In genomic region chr5:7629559-7629958, GRCh38 we compare ENCODE assay signal across 20 cellular contexts.
A peak's percentile ranks its signal among the peaks of the same experiment; 100 is the strongest.
DNase-seq lines count a peak whose midpoint lies in the region; FAIRE-seq lines count a peak whose summit lies in the region.
"Had no signal": no experiment of that assay in that cellular context is flagged by ENCODE, and none has a peak within 500 bp of the region (broad histone marks: within the 10 kb centered on the region; RNA-seq: fewer than 3 reads in every experiment).

No MANE protein-coding gene starts in this region.

- FAIRE-seq in HTR-8/SVneo (lab: Jason Lieb, UNC): no peak

- DNase-seq in NCI-H128 (lab: John Stamatoyannopoulos, UW; ENCODE audit: unreplicated experiment): peak; percentile 71
- DNase-seq in NCI-H2107 (lab: John Stamatoyannopoulos, UW): peak; percentile 59
- peak; percentile 50 for DNase-seq in NCI-H748 treated with DMSO at 0.1 percent for 48 hours (lab: John Stamatoyannopoulos, UW)
- no peak for DNase-seq in activated CD4-positive, alpha-beta T cell treated with anti-CD3 and anti-CD28 coated beads, Interleukin-2, amount 50 U/mL, for 1 hour
- DNase-seq in activated CD8-positive, alpha-beta memory T cell treated with anti-CD3 and anti-CD28 coated beads, Interleukin-2, amount 50 U/mL, for 48 hours: no peak
- DNase-seq in HTR-8/SVneo (ENCODE audit: insufficient read length, low spot score): no peak
- DNase-seq in islet precursor cell: no peak
- DNase-seq: activated CD8-positive, alpha-beta memory T cell treated with anti-CD3 and anti-CD28 coated beads for 24 hours; activated T-cell treated with anti-CD3 and anti-CD28 coated beads, Interleukin-2, amount 50 U/mL, for 48 hours; CD8-positive, alpha-beta memory T cell; cerebellar nuclear complex; foreskin fibroblast; H9; hippocampal formation; Karpas-422; mammary epithelial cell; NCI-H1048; nucleus accumbens; stimulated activated naive CD8-positive, alpha-beta T cell treated with anti-CD3 and anti-CD28 coated beads, Interleukin-15, Interleukin-2, amounts not matched to agents 100 U/mL and 50 U/mL, for 24 hours; tibial artery had no signal

Comparison
In these comparisons a context has a peak if more than half of its experiments do, and no peak if none do; other contexts are left out.
1. DNase-seq: peak in NCI-H128 (single experiment), NCI-H2107 (single experiment) and NCI-H748 treated with DMSO at 0.1 percent for 48 hours (single experiment); none in activated CD4-positive, alpha-beta T cell treated with anti-CD3 and anti-CD28 coated beads, Interleukin-2, amount 50 U/mL, for 1 hour (single experiment), activated CD8-positive, alpha-beta memory T cell treated with anti-CD3 and anti-CD28 coated beads, Interleukin-2, amount 50 U/mL, for 48 hours (single experiment), HTR-8/SVneo (single experiment) and islet precursor cell (single experiment).